In the genomic region with DNA sequence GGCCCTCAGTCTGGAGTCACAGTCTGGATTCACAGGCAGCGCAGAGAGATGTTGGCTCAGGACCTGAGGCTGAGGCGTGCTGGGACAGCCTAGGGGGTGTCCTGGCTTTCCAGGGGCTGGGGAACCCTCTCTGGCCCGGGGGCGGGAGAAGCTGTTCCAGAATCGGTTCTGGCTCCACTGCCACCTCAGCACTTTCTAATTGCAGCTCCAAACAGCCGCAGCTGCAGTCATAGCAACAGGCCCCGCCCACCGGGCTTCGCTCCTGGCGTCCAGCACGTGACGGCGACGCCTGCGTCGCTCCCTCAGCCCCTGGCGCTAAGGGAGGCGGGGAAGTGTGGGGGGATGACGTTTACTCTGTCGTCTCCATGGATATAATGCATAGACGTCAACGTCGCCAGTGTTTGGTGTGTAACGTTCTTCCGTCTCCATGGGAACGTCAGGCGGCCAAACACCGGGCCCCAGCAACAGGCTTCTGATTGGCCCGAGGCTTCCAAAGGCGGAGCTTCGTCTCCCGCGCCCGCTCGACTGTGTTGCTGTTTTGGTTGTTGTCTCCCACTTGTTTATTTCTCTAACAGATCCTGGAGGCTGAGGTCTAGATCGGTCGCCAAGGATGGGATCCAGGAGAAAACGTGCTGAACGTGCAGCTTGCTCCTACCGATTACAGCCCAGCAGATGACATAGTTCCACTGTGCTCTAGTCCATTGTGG, we compare ENCODE assay signal across 8 cellular contexts. TPM values are rescaled to one million over a fixed set of nuclear protein-coding genes. Genes with fewer than 3 reads are reported as not detected.
DNase-seq lines count a peak whose midpoint lies in the region; ATAC-seq and TF ChIP-seq lines count a peak whose summit lies in the region.

No MANE protein-coding gene starts in this region.

- peaks cover 8% of the 10 kb centered on the region for H3K23me2 ChIP-seq in H9 (ENCODE audit: insufficient read length, low read depth, low read length, poor library complexity, severe bottlenecking)

- H2BK120ac ChIP-seq in H9 (ENCODE audit: low read depth, low read length, poor library complexity, severe bottlenecking): peak overlapping the region; percentile 87

- H3K4me1 ChIP-seq in H9 (ENCODE audit: insufficient read depth, low read length): no peaks in the 10 kb centered on the region

- peak overlapping the region; percentile 99 for H3K18ac ChIP-seq in H9 (ENCODE audit: insufficient read length, low read depth, low read length)

- H3K79me1 ChIP-seq in H9 (ENCODE audit: insufficient read depth, low read depth, low read length, poor library complexity, severe bottlenecking): no peaks in the 10 kb centered on the region

- peak overlapping the region; percentile 68 for H3K56ac ChIP-seq in H9 (ENCODE audit: insufficient read length, low read depth, low read length)

- H3K9me3 Mint-ChIP-seq in H9: no peaks in the 10 kb centered on the region
- no peaks in the 10 kb centered on the region for H3K9me3 Mint-ChIP-seq in natural killer cell treated with Interleukin-12 subunit alpha and Interleukin-12 subunit beta and Interleukin-15 and Interleukin-18, amount 100 ng/mL, for 72 hours

- H3K9ac ChIP-seq in H9 (ENCODE audit: extremely low read depth, insufficient read length, low read length): peak overlapping the region; percentile 96

- H2AK5ac ChIP-seq in H9 (ENCODE audit: insufficient read length, low read length): no peak overlapping the region

- peaks cover 36% of the 10 kb centered on the region in 2 experiments for H3K4me1 Mint-ChIP-seq in H9
- H3K4me1 Mint-ChIP-seq in natural killer cell treated with Interleukin-12 subunit alpha and Interleukin-12 subunit beta and Interleukin-15 and Interleukin-18, amount 100 ng/mL, for 72 hours (ENCODE audit: low read depth in 2 of 2): peaks cover 19 to 23% of the 10 kb centered on the region in 2 donors

- H3K27me3 Mint-ChIP-seq in H9 (ENCODE audit: low read depth): peaks cover 5% of the 10 kb centered on the region; the same call in 1 of the 2 replicates
- peaks cover 0 to 3% of the 10 kb centered on the region in 2 donors for H3K27me3 Mint-ChIP-seq in natural killer cell treated with Interleukin-12 subunit alpha and Interleukin-12 subunit beta and Interleukin-15 and Interleukin-18, amount 100 ng/mL, for 72 hours

- no peaks in the 10 kb centered on the region for H4K20me1 ChIP-seq in H9 (ENCODE audit: control insufficient read depth, insufficient read depth, insufficient read length)

- peak overlapping the region; percentile 54 for H4K91ac ChIP-seq in H9 (ENCODE audit: insufficient read length, low read depth, low read length)

- H2BK5ac ChIP-seq in H9 (ENCODE audit: insufficient read length, low read length): peak overlapping the region; percentile 97

- H2AFZ ChIP-seq in H9 (ENCODE audit: low read length): no peak overlapping the region

- peak overlapping the region; percentile 92 for H3T11ph ChIP-seq in H9 (ENCODE audit: low read length)

- H2BK12ac ChIP-seq in H9 (ENCODE audit: insufficient read length, low read depth, low read length): peak overlapping the region; percentile 67

- peak overlapping the region; percentile 95 for H4K8ac ChIP-seq in H9 (replicated peaks; ENCODE audit: insufficient read length, low read depth, low read length)

- peak; percentile 100 for DNase-seq in EH (ENCODE audit: low read depth)
- peak; percentile 100 for DNase-seq in H9
- DNase-seq in M059J (ENCODE audit: low read depth): peak; percentile 99
- DNase-seq in SHP77 (lab: John Stamatoyannopoulos, UW): peak; percentile 99
- DNase-seq in activated gamma-delta T cell (lab: John Stamatoyannopoulos, UW): peak; percentile 98
- peak; percentile 99 for DNase-seq in fibroblast of the aortic adventitia (ENCODE audit: low read depth)
- DNase-seq in natural killer cell treated with Interleukin-12 subunit alpha and Interleukin-12 subunit beta and Interleukin-15 and Interleukin-18, amount 100 ng/mL, for 72 hours (ENCODE audit: low spot score): peak; percentile 99
- DNase-seq in stimulated activated naive CD4-positive, alpha-beta T cell treated with Interleukin-2 at 50 U/mL for 16 hours (lab: John Stamatoyannopoulos, UW): peak; percentile 99

- peak overlapping the region; percentile 91 for H3K4me2 ChIP-seq in H9 (ENCODE audit: insufficient read depth, insufficient read length, low read length)

- H3K4ac ChIP-seq in H9 (ENCODE audit: low read depth, low read length): peak overlapping the region; percentile 83; the same call in 1 of the 2 replicates

- no peaks in the 10 kb centered on the region; a peak in 1 of 7 replicates for H3K36me3 Mint-ChIP-seq in H9 (ENCODE audit: insufficient read depth in 1 of 3, low read depth in 3 of 3)
- no peaks in the 10 kb centered on the region for H3K36me3 Mint-ChIP-seq in natural killer cell treated with Interleukin-12 subunit alpha and Interleukin-12 subunit beta and Interleukin-15 and Interleukin-18, amount 100 ng/mL, for 72 hours

- H3K4me3 Mint-ChIP-seq in H9: peak overlapping the region; percentile 80 to 83
- peak overlapping the region; percentile 89 for H3K4me3 Mint-ChIP-seq in natural killer cell treated with Interleukin-12 subunit alpha and Interleukin-12 subunit beta and Interleukin-15 and Interleukin-18, amount 100 ng/mL, for 72 hours

- peak overlapping the region; percentile 99 to 100 (median 100) for H3K27ac Mint-ChIP-seq in H9
- H3K27ac Mint-ChIP-seq in natural killer cell treated with Interleukin-12 subunit alpha and Interleukin-12 subunit beta and Interleukin-15 and Interleukin-18, amount 100 ng/mL, for 72 hours: peak overlapping the region; percentile 88 to 97

- no peaks in the 10 kb centered on the region for H3K79me2 ChIP-seq in H9 (ENCODE audit: insufficient read depth, low read length)

- peak overlapping the region; percentile 99 for H3K14ac ChIP-seq in H9 (ENCODE audit: insufficient read depth, low read length)

- peak overlapping the region; percentile 99 for H4K5ac ChIP-seq in H9 (ENCODE audit: insufficient read length, low read depth, low read length)

- H3K4me3 ChIP-seq in fibroblast of the aortic adventitia (ENCODE audit: low read depth, low read length): peak overlapping the region; percentile 65

- H3K23ac ChIP-seq in H9 (ENCODE audit: insufficient read length, low read depth, low read length): no peak overlapping the region

- no peaks in the 10 kb centered on the region for H3K27me3 ChIP-seq in H9 (ENCODE audit: insufficient read depth, low read length)

- H2BK20ac ChIP-seq in H9 (ENCODE audit: low read depth, low read length, poor library complexity, severe bottlenecking): no peak overlapping the region

- TF ChIP-seq CTCF in H9 (conservative IDR thresholded peaks at IDR 0.05) (no peak), fibroblast of the aortic adventitia (IDR thresholded peaks at IDR 0.05; ENCODE audit: insufficient read depth, low read length) (no peak)

- H3K27ac ChIP-seq in H9 (ENCODE audit: insufficient read length, low read depth, low read length): peak overlapping the region; percentile 75

- WGBS in H9 (ENCODE audit: extremely low coverage, insufficient read length, low lambda C conversion rate): no CpG with 5 or more reads among the region's 40 CpGs

- peak; percentile 100 for ATAC-seq in natural killer cell treated with Interleukin-12 subunit alpha and Interleukin-12 subunit beta and Interleukin-15 and Interleukin-18, amount 100 ng/mL, for 72 hours

- H2BK15ac ChIP-seq in H9 (ENCODE audit: low read depth, low read length): no peak overlapping the region

- H3K9me3 ChIP-seq in H9 (ENCODE audit: control insufficient read depth, low read depth, low read length): no peaks in the 10 kb centered on the region

RNA-seq across cellular contexts. Expression of a gene that starts 19.7 kb away (rescaled TPM):
- total RNA-seq in H9 (2021) (28.1 and 33.9 TPM in 2 replicates), fibroblast of the aortic adventitia (ENCODE audit: low replicate concordance) (1.4 and 26.2 TPM in 2 replicates)
- total RNA-seq in M059J (2014; rRNA removed; shearing (Covaris generic)): 24.0 and 31.6 TPM in 2 replicates
- total RNA-seq in natural killer cell treated with Interleukin-12 subunit alpha and Interleukin-12 subunit beta and Interleukin-15 and Interleukin-18, amount 100 ng/mL, for 72 hours: 10 to 100 TPM; 25.3 to 35.2 TPM

Comparison
In these comparisons a context has a peak if more than half of its experiments do, and no peak if none do; other contexts are left out.
1. Peak in every context shown above with its lines: DNase-seq, ATAC-seq, H3K4me3 ChIP-seq and H3K27ac ChIP-seq.